11 cellular contexts compared by ENCODE assay signal in the genomic region with DNA sequence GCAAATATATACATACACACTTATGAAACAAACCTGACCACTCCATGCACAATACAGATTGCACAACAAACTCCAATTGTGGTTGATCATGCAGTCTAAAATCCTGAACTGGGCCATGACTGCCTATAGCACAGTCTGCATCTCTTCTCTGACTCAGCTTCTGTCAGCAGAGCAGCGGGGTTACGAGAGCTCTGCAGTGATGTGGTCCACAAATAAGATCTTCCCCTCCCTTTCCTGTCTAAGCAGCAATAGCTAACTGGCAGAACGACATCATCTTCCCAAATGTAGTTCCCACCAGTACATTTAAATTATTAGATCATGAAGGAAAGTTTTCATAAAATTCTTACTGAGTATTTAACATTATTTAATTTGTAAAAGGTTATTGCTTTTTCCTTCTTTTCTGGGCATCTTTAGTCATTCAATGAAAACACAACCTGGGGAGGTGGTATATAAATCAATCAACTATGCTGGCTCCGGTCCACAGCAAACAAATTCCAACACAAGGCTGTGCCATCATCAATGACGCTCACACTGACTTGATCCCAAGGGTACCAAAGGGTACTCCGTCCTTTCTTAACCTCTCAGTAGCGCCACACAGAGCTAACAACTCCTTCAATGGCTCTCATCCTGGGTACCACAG. TPM values are rescaled to one million over a fixed set of nuclear protein-coding genes. Genes with fewer than 3 reads are reported as not detected.
A peak's percentile ranks its signal among the peaks of the same experiment; 100 is the strongest.
DNase-seq lines count a peak whose midpoint lies in the region; ATAC-seq, FAIRE-seq and TF ChIP-seq lines count a peak whose summit lies in the region.
"Had no signal": no experiment of that assay in that cellular context is flagged by ENCODE, and none has a peak within 500 bp of the region (broad histone marks: within the 10 kb centered on the region; RNA-seq: fewer than 3 reads in every experiment).

No MANE protein-coding gene starts in this region.

- RAD21 ChIA-PET in GM12878 (lab: Charles Lee; ENCODE audit: unreplicated experiment) = interaction anchor here (0.8 to 2.6 kb wide), 19 partner anchors 8 to 283 kb away, joined by 3 to 11 read pairs (median 4); partner anchors contain the start of gene ARHGAP21

- peak in 4 of 7 experiments; percentile 15 to 39 (median 28) for DNase-seq in CD8-positive, alpha-beta T cell
- peak; percentile 5 for DNase-seq in NCI-H82 treated with DMSO at 0.1 percent for 48 hours (lab: John Stamatoyannopoulos, UW; ENCODE audit: unreplicated experiment)
- no peak for DNase-seq in GM12878 (ENCODE audit: low read depth, low spot score)
- DNase-seq in mesenchymal stem cell = peak; percentile 96
- no peak for DNase-seq in HUDEP-2 (lab: John Stamatoyannopoulos, UW; ENCODE audit: unreplicated experiment in 76 of 76)
- DNase-seq in 8988T = no peak
- DNase-seq in germinal center (ENCODE audit: low spot score) = no peak

- CTCF ChIA-PET in CD8-positive, alpha-beta T cell (lab: Charles Lee) = interaction anchor here (0.9 to 1.8 kb wide), 6 partner anchors 11 to 375 kb away, joined by 3 to 6 read pairs (median 4); partner anchors contain the start of genes ARHGAP21 and PRTFDC1
- CTCF ChIA-PET in GM12878 (lab: Yijun Ruan, JAX) = interaction anchor here (0.6 to 3.2 kb wide), 12 partner anchors 12 to 373 kb away, joined by 3 to 13 read pairs (median 4); partner anchors contain the start of genes ARHGAP21 and PRTFDC1

- H2BK120ac ChIP-seq in mesenchymal stem cell (ENCODE audit: low read depth, low read length) = no peak overlapping the region

- no peak for TF ChIP-seq CTCF in CD8-positive, alpha-beta T cell (IDR thresholded peaks at IDR 0.05)
- TF ChIP-seq CTCF in GM12878 (IDR thresholded peaks at IDR 0.05 in 2 of 3, conservative IDR thresholded peaks at IDR 0.05 in 1 of 3; ENCODE audit: control insufficient read depth in 2 of 3, extremely low read depth in 1 of 3, insufficient read depth in 1 of 3, low read depth in 3 of 3, low read length in 3 of 3) = no peak

- H3K4me2 ChIP-seq in GM12878 (ENCODE audit: control insufficient read depth, insufficient read depth) = peak overlapping the region; percentile 21; the same call in 1 of the 2 replicates
- H3K4me2 ChIP-seq in mesenchymal stem cell (ENCODE audit: low read length, poor library complexity, severe bottlenecking) = no peak overlapping the region

- no peak for TF ChIP-seq EP300 in GM12878 (IDR thresholded peaks at IDR 0.05; ENCODE audit: borderline replicate concordance in 1 of 2, control insufficient read depth in 1 of 2, low read depth in 2 of 2, low read length in 2 of 2)

- TF ChIP-seq POLR2A in GM12878 (IDR thresholded peaks at IDR 0.05; ENCODE audit: low read depth, low read length) = no peak

- H3K27ac Mint-ChIP-seq in CD8-positive, alpha-beta T cell = no peak overlapping the region
- H3K27ac Mint-ChIP-seq: IgD-negative memory B cell; stimulated activated naive CD8-positive, alpha-beta T cell treated with anti-CD3 and anti-CD28 coated beads, Interleukin-15, Interleukin-2, amounts not matched to agents 100 ng/mL and 50 ng/mL, for 24 hours had no signal

- H2AFZ ChIP-seq in GM12878 (ENCODE audit: control insufficient read depth, low read depth, low read length) (no peak overlapping the region), mesenchymal stem cell (ENCODE audit: low read depth, low read length) (no peak overlapping the region)

- SMC1A ChIA-PET in GM12878 (lab: Charles Lee; ENCODE audit: uncharacterized antibody, unreplicated experiment) = interaction anchor here (0.9 to 5.1 kb wide), 23 partner anchors 8 to 375 kb away, joined by 3 to 40 read pairs (median 6); partner anchors contain the start of genes ARHGAP21 and PRTFDC1

- H3K4me1 Mint-ChIP-seq in CD8-positive, alpha-beta T cell (ENCODE audit: low read depth) = peaks cover 3% of the 10 kb centered on the region

- H3K4me1 ChIP-seq in CD8-positive, alpha-beta T cell (ENCODE audit: insufficient read depth, low read length) = no peaks in the 10 kb centered on the region
- peaks cover 9% of the 10 kb centered on the region; the same call in 1 of the 2 replicates for H3K4me1 ChIP-seq in GM12878 (ENCODE audit: control insufficient read depth, insufficient read depth, low read length)
- H3K4me1 ChIP-seq in mesenchymal stem cell (ENCODE audit: control insufficient read depth, insufficient read depth, low read depth, low read length) = peaks cover 2% of the 10 kb centered on the region

- H3K4me3 Mint-ChIP-seq in CD8-positive, alpha-beta T cell = no peak overlapping the region
- H3K4me3 Mint-ChIP-seq: IgD-negative memory B cell; stimulated activated naive CD8-positive, alpha-beta T cell treated with anti-CD3 and anti-CD28 coated beads, Interleukin-15, Interleukin-2, amounts not matched to agents 100 ng/mL and 50 ng/mL, for 24 hours had no signal

- BruUV-seq in GM12878 (replicated peaks; lab: Mats Ljungman, UMichigan) = no TSS peak

- H3K9me3 ChIP-seq in CD8-positive, alpha-beta T cell (ENCODE audit: low read length) = no peaks in the 10 kb centered on the region
- H3K9me3 ChIP-seq in GM12878 (replicated peaks; ENCODE audit: control insufficient read depth, insufficient read depth, low read length) = no peaks in the 10 kb centered on the region
- no peaks in the 10 kb centered on the region for H3K9me3 ChIP-seq in mesenchymal stem cell (ENCODE audit: control insufficient read depth, low read length)

- peak overlapping the region; percentile 19 for H2BK15ac ChIP-seq in mesenchymal stem cell (ENCODE audit: low read depth, poor library complexity, severe bottlenecking)

- no peak overlapping the region for H3K4me3 ChIP-seq in CD8-positive, alpha-beta T cell (ENCODE audit: low read depth, low read length)
- H3K4me3 ChIP-seq in GM12878 (no peak overlapping the region), mesenchymal stem cell (ENCODE audit: insufficient read depth in 1 of 2, low read depth in 1 of 2, low read length in 2 of 2) (no peak overlapping the region)

- H3K23ac ChIP-seq in mesenchymal stem cell (ENCODE audit: low read length in 2 of 2) = no peak overlapping the region

- H2BK12ac ChIP-seq in mesenchymal stem cell (ENCODE audit: low read length in 2 of 2) = no peak overlapping the region

- TF ChIP-seq RAD21 in GM12878 (IDR thresholded peaks at IDR 0.05; ENCODE audit: insufficient read depth, low read depth, low read length) = no peak

- H3K14ac ChIP-seq in mesenchymal stem cell (ENCODE audit: low read length in 2 of 2) = no peak overlapping the region

- H3K79me2 ChIP-seq in GM12878 (ENCODE audit: control insufficient read depth, insufficient read depth, low read length) = peaks cover 3% of the 10 kb centered on the region

- H3K9ac ChIP-seq in GM12878 (ENCODE audit: control insufficient read depth, insufficient read depth, low read length) (no peak overlapping the region), mesenchymal stem cell (ENCODE audit: low read length) (peak overlapping the region; percentile 29)

- H3K36me3 ChIP-seq in CD8-positive, alpha-beta T cell (ENCODE audit: insufficient read depth, low read length) = no peaks in the 10 kb centered on the region
- H3K36me3 ChIP-seq in GM12878 (ENCODE audit: control insufficient read depth in 2 of 2, insufficient read depth in 2 of 2, low read length in 1 of 2) (no peaks in the 10 kb centered on the region), mesenchymal stem cell (ENCODE audit: control insufficient read depth in 1 of 2, insufficient read depth in 2 of 2, low read depth in 1 of 2, low read length in 2 of 2) (peaks cover 0 to 7% of the 10 kb centered on the region in 2 experiments)

- no peaks in the 10 kb centered on the region for H3K27me3 ChIP-seq in CD8-positive, alpha-beta T cell (ENCODE audit: insufficient read depth, low read length)
- H3K27me3 ChIP-seq in GM12878 (replicated peaks in 1 of 2; ENCODE audit: control insufficient read depth in 2 of 2, insufficient read depth in 2 of 2, low read length in 1 of 2) (no peaks in the 10 kb centered on the region), mesenchymal stem cell (ENCODE audit: control insufficient read depth in 1 of 2, insufficient read depth in 1 of 2, low read length in 2 of 2) (no peaks in the 10 kb centered on the region)

- peaks cover 2% of the 10 kb centered on the region for H3K79me1 ChIP-seq in mesenchymal stem cell (replicated peaks; ENCODE audit: low read length, poor library complexity, severe bottlenecking)

- intact Hi-C loops in CD8-positive, alpha-beta T cell (cut with DNase I, micrococcal nuclease) = loop anchor here in 1 of 2 experiments (2.0 kb wide), 1 partner anchor 18 kb away; no protein-coding TSS in a partner anchor
- intact Hi-C loops in GM12878 (cut with micrococcal nuclease; ENCODE audit: unreplicated experiment) = loop anchor here (2.0 kb wide), 1 partner anchor 14 kb away; no protein-coding TSS in a partner anchor

- no peak for FAIRE-seq in GM12878 (lab: Jason Lieb, UNC)
- FAIRE-seq: frontal cortex had no signal

- H3K4ac ChIP-seq in mesenchymal stem cell (ENCODE audit: low read depth in 1 of 2, low read length in 2 of 2) = no peak overlapping the region

- H3K27me3 Mint-ChIP-seq in CD8-positive, alpha-beta T cell (ENCODE audit: low read depth) = no peaks in the 10 kb centered on the region
- H3K27me3 Mint-ChIP-seq: stimulated activated naive CD8-positive, alpha-beta T cell treated with anti-CD3 and anti-CD28 coated beads, Interleukin-15, Interleukin-2, amounts not matched to agents 100 ng/mL and 50 ng/mL, for 24 hours had no signal

- H3K36me3 Mint-ChIP-seq in CD8-positive, alpha-beta T cell = no peaks in the 10 kb centered on the region
- H3K36me3 Mint-ChIP-seq: IgD-negative memory B cell had no signal

- no peak overlapping the region for H3K27ac ChIP-seq in CD8-positive, alpha-beta T cell (ENCODE audit: low read depth, low read length)
- H3K27ac ChIP-seq in GM12878 (ENCODE audit: control insufficient read depth, insufficient read depth) (no peak overlapping the region), mesenchymal stem cell (ENCODE audit: low read length, poor library complexity, severe bottlenecking) (peak overlapping the region; percentile 22)

- no peaks in the 10 kb centered on the region for H4K20me1 ChIP-seq in GM12878 (ENCODE audit: control insufficient read depth, insufficient read depth)

- in situ Hi-C loops in GM12878 (cut with MboI) = no loop called here

- no peaks in the 10 kb centered on the region for H3K9me3 Mint-ChIP-seq in CD8-positive, alpha-beta T cell
- H3K9me3 Mint-ChIP-seq: IgD-negative memory B cell; stimulated activated naive CD8-positive, alpha-beta T cell treated with anti-CD3 and anti-CD28 coated beads, Interleukin-15, Interleukin-2, amounts not matched to agents 100 ng/mL and 50 ng/mL, for 24 hours had no signal

- ATAC-seq in CD8-positive, alpha-beta T cell = peak; percentile 90
- peak; percentile 43 for ATAC-seq in GM21529 (IDR thresholded peaks at IDR 0.05; ENCODE audit: unreplicated experiment)
- peak; percentile 81 for ATAC-seq in GM12878

- H3K18ac ChIP-seq in mesenchymal stem cell (ENCODE audit: low read depth in 1 of 2, low read length in 2 of 2) = peak overlapping the region in 1 of 2 experiments; percentile 41

- H2BK5ac ChIP-seq in mesenchymal stem cell (ENCODE audit: low read depth, low read length, poor library complexity, severe bottlenecking) = no peak overlapping the region

- no peak overlapping the region for H2AK5ac ChIP-seq in mesenchymal stem cell (ENCODE audit: low read length, severe bottlenecking)

- WGBS in GM12878 (ENCODE audit: insufficient coverage, insufficient replicate concordance, low lambda C conversion rate, missing lambda C conversion rate) = 31% methylated on average over 7 of the region's 7 CpGs
- WGBS in mesenchymal stem cell = 48% methylated on average over 6 of the region's 7 CpGs

- peak overlapping the region; percentile 34 for H4K91ac ChIP-seq in mesenchymal stem cell (ENCODE audit: low read length)

- H4K8ac ChIP-seq in mesenchymal stem cell (ENCODE audit: low read length) = no peak overlapping the region

- POLR2A ChIA-PET in CD8-positive, alpha-beta T cell (lab: Charles Lee) = no interaction called here
- POLR2A ChIA-PET in GM12878 (lab: Charles Lee) = interaction anchor here (0.7 to 4.3 kb wide), 10 partner anchors 9 to 84 kb away, joined by 3 to 16 read pairs (median 6); partner anchors contain the start of gene ARHGAP21

RNA-seq across cellular contexts. Expression of gene ARHGAP21, which starts 17.1 kb away (rescaled TPM):
- total RNA-seq in CD8-positive, alpha-beta T cell = 10 to 100 TPM; 23.3 to 28.9 TPM
- total RNA-seq in GM12878 (2013; cell fraction: nucleolus; rRNA removed) = 415 and 429 TPM in 2 replicates
- total RNA-seq in GM12878 (2014; rRNA removed) (40.8 and 44.4 TPM in 2 replicates), GM12878 (2014; rRNA removed; fragmentation: Illumina TruSeq; extraction: Trizol) (56.7 and 61.5 TPM in 2 replicates), GM12878 (2021) (50.7 and 55.0 TPM in 2 replicates)
- polyA plus RNA-seq in GM12878 (2011; ENCODE audit: low read depth) = 10.5 TPM
- polyA plus RNA-seq in GM12878 (2011; rRNA removed) (100 and 103 TPM in 2 replicates), GM12878 (2014; fragmentation: Illumina TruSeq; extraction: Trizol) (58.9 and 68.4 TPM in 2 replicates), GM12878 (2014; fragmentation: Nextera tagmentation; extraction: Ambion mirVana) (10 to 100 TPM; 11.7 to 12.2 TPM), GM12878 (2014; rRNA removed) (30.2 and 34.3 TPM in 2 replicates), GM12878 (2016; fragmentation: Nextera tagmentation; extraction: Ambion mirVana) (10 to 100 TPM; 12.7 to 14.6 TPM)
- polyA plus RNA-seq in GM12878 (2011; cell fraction: cytosol; rRNA removed) = 47.0 and 48.2 TPM in 2 replicates
- 161 and 233 TPM in 2 replicates for polyA plus RNA-seq in GM12878 (2011; cell fraction: nucleus; rRNA removed)
- polyA plus RNA-seq in GM12878 (2012) = 13.4 and 14.7 TPM in 2 replicates
- polyA minus RNA-seq in GM12878 (2011; rRNA and poly(A)+ RNA removed) = 96.1 and 161 TPM in 2 replicates
- polyA minus RNA-seq in GM12878 (2011; cell fraction: cytosol; rRNA and poly(A)+ RNA removed) = 36.5 and 64.2 TPM in 2 replicates
- polyA minus RNA-seq in GM12878 (2011; cell fraction: nucleus; rRNA and poly(A)+ RNA removed) = 123 and 145 TPM in 2 replicates
- 36.6 TPM for polyA plus RNA-seq in mesenchymal stem cell (2013, experiment 1 of 2)
- polyA plus RNA-seq in mesenchymal stem cell (2013, experiment 2 of 2) = 35.0 TPM

Comparison
In these comparisons a context has a peak if more than half of its experiments do, and no peak if none do; other contexts are left out.
1. DNase-seq: peak in CD8-positive, alpha-beta T cell (4 of 7), NCI-H82 treated with DMSO at 0.1 percent for 48 hours (single experiment) and mesenchymal stem cell (single experiment); none in GM12878 (single experiment), HUDEP-2 (0 of 76), 8988T (single experiment) and germinal center (single experiment).
2. Peak in every context shown above with its lines, with median percentiles within 50 percentile points of each other: ATAC-seq.